1 cellular context compared by ENCODE assay signal in the genomic region with DNA sequence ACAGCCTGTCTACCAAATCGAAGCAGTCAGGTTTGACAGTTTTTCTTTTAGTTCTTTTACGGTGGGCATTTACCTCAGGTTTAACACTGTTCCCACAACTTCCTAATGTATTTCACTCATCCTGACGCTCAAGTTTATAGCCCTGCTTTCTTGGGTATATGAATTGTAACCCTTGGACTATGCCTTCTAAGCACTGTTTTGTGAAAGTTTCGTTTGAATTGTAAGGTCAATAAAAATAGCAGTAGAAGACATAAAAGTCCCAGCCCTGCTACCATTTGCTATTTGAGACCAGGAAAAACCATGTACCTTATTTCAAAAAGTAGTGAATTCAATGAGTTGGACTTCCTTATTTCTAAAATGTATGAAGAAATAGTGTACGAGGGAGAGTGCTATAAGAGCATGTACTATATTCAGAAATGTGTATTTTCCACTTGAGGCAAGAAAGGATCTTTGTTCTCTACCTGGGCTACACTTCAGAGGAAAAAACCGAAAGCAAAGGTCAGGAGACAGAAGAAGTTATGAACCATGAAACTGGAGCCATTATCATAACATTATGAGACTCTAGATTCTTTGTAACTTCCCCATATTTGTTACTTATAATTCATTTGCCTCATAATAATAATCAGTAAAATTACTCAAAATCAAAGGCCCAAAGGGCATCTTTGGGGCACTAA.
TF ChIP-seq lines count a peak whose summit lies in the region.

No MANE protein-coding gene starts in this region.

TF ChIP-seq in K562, 482 proteins besides CTCF, POLR2A, EP300 and RAD21:
- TF ChIP-seq, protein P1, sequence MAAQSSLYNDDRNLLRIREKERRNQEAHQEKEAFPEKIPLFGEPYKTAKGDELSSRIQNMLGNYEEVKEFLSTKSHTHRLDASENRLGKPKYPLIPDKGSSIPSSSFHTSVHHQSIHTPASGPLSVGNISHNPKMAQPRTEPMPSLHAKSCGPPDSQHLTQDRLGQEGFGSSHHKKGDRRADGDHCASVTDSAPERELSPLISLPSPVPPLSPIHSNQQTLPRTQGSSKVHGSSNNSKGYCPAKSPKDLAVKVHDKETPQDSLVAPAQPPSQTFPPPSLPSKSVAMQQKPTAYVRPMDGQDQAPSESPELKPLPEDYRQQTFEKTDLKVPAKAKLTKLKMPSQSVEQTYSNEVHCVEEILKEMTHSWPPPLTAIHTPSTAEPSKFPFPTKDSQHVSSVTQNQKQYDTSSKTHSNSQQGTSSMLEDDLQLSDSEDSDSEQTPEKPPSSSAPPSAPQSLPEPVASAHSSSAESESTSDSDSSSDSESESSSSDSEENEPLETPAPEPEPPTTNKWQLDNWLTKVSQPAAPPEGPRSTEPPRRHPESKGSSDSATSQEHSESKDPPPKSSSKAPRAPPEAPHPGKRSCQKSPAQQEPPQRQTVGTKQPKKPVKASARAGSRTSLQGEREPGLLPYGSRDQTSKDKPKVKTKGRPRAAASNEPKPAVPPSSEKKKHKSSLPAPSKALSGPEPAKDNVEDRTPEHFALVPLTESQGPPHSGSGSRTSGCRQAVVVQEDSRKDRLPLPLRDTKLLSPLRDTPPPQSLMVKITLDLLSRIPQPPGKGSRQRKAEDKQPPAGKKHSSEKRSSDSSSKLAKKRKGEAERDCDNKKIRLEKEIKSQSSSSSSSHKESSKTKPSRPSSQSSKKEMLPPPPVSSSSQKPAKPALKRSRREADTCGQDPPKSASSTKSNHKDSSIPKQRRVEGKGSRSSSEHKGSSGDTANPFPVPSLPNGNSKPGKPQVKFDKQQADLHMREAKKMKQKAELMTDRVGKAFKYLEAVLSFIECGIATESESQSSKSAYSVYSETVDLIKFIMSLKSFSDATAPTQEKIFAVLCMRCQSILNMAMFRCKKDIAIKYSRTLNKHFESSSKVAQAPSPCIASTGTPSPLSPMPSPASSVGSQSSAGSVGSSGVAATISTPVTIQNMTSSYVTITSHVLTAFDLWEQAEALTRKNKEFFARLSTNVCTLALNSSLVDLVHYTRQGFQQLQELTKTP (IDR thresholded peaks at IDR 0.05; ENCODE audit: low read depth in 1 of 2, partially characterized antibody in 2 of 2), result no peak
- TF ChIP-seq MECOM (CRISPR knock-in tag; IDR thresholded peaks at IDR 0.05) (no peak), MAZ (CRISPR knock-in tag; conservative IDR thresholded peaks at IDR 0.05 in 1 of 2, IDR thresholded peaks at IDR 0.05 in 1 of 2) (0 out of 4 replicates have a peak, but pooled peaks of 1 of the 2 experiments have one; percentile 24), DNMT1 (IDR thresholded peaks at IDR 0.05) (no peak), MCM5 (IDR thresholded peaks at IDR 0.05; ENCODE audit: low read depth) (no peak), ZFP36 (IDR thresholded peaks at IDR 0.05; ENCODE audit: low read depth, low read length, partially characterized antibody) (no peak), EP400 (IDR thresholded peaks at IDR 0.05) (0 out of 2 replicates have a peak, but pooled peaks have one; percentile 9), CEBPB (tag; IDR thresholded peaks at IDR 0.05) (no peak), CEBPG (CRISPR knock-in tag; IDR thresholded peaks at IDR 0.05) (no peak), CEBPG (tag; conservative IDR thresholded peaks at IDR 0.05 in 1 of 2, IDR thresholded peaks at IDR 0.05 in 1 of 2) (0 out of 4 replicates have a peak, but pooled peaks of 1 of the 2 experiments have one; percentile 24), ILK (tag; IDR thresholded peaks at IDR 0.05; ENCODE audit: borderline replicate concordance, low read depth) (no peak), ZNF143 (CRISPR knock-in tag; IDR thresholded peaks at IDR 0.05) (no peak), TEAD1 (CRISPR knock-in tag; IDR thresholded peaks at IDR 0.05) (no peak)
- TF ChIP-seq, protein P2, sequence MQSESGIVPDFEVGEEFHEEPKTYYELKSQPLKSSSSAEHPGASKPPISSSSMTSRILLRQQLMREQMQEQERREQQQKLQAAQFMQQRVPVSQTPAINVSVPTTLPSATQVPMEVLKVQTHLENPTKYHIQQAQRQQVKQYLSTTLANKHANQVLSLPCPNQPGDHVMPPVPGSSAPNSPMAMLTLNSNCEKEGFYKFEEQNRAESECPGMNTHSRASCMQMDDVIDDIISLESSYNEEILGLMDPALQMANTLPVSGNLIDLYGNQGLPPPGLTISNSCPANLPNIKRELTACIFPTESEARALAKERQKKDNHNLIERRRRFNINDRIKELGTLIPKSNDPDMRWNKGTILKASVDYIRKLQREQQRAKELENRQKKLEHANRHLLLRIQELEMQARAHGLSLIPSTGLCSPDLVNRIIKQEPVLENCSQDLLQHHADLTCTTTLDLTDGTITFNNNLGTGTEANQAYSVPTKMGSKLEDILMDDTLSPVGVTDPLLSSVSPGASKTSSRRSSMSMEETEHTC (IDR thresholded peaks at IDR 0.05), result no peak
- TF ChIP-seq, protein P3, sequence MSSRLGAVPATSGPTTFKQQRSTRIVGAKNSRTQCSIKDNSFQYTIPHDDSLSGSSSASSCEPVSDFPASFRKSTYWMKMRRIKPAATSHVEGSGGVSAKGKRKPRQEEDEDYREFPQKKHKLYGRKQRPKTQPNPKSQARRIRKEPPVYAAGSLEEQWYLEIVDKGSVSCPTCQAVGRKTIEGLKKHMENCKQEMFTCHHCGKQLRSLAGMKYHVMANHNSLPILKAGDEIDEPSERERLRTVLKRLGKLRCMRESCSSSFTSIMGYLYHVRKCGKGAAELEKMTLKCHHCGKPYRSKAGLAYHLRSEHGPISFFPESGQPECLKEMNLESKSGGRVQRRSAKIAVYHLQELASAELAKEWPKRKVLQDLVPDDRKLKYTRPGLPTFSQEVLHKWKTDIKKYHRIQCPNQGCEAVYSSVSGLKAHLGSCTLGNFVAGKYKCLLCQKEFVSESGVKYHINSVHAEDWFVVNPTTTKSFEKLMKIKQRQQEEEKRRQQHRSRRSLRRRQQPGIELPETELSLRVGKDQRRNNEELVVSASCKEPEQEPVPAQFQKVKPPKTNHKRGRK (tag; IDR thresholded peaks at IDR 0.05), result no peak
- TF ChIP-seq, protein P4, sequence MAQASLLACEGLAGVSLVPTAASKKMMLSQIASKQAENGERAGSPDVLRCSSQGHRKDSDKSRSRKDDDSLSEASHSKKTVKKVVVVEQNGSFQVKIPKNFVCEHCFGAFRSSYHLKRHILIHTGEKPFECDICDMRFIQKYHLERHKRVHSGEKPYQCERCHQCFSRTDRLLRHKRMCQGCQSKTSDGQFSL (CRISPR knock-in tag; IDR thresholded peaks at IDR 0.05), result no peak
- TF ChIP-seq, protein P4 (tag; IDR thresholded peaks at IDR 0.05), result 0 out of 4 replicates have a peak, but pooled peaks of 1 of the 2 experiments have one; percentile 21
- TF ChIP-seq, protein P5, sequence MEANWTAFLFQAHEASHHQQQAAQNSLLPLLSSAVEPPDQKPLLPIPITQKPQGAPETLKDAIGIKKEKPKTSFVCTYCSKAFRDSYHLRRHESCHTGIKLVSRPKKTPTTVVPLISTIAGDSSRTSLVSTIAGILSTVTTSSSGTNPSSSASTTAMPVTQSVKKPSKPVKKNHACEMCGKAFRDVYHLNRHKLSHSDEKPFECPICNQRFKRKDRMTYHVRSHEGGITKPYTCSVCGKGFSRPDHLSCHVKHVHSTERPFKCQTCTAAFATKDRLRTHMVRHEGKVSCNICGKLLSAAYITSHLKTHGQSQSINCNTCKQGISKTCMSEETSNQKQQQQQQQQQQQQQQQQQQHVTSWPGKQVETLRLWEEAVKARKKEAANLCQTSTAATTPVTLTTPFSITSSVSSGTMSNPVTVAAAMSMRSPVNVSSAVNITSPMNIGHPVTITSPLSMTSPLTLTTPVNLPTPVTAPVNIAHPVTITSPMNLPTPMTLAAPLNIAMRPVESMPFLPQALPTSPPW (CRISPR knock-in tag; IDR thresholded peaks at IDR 0.05), result no peak
- TF ChIP-seq, protein P6, sequence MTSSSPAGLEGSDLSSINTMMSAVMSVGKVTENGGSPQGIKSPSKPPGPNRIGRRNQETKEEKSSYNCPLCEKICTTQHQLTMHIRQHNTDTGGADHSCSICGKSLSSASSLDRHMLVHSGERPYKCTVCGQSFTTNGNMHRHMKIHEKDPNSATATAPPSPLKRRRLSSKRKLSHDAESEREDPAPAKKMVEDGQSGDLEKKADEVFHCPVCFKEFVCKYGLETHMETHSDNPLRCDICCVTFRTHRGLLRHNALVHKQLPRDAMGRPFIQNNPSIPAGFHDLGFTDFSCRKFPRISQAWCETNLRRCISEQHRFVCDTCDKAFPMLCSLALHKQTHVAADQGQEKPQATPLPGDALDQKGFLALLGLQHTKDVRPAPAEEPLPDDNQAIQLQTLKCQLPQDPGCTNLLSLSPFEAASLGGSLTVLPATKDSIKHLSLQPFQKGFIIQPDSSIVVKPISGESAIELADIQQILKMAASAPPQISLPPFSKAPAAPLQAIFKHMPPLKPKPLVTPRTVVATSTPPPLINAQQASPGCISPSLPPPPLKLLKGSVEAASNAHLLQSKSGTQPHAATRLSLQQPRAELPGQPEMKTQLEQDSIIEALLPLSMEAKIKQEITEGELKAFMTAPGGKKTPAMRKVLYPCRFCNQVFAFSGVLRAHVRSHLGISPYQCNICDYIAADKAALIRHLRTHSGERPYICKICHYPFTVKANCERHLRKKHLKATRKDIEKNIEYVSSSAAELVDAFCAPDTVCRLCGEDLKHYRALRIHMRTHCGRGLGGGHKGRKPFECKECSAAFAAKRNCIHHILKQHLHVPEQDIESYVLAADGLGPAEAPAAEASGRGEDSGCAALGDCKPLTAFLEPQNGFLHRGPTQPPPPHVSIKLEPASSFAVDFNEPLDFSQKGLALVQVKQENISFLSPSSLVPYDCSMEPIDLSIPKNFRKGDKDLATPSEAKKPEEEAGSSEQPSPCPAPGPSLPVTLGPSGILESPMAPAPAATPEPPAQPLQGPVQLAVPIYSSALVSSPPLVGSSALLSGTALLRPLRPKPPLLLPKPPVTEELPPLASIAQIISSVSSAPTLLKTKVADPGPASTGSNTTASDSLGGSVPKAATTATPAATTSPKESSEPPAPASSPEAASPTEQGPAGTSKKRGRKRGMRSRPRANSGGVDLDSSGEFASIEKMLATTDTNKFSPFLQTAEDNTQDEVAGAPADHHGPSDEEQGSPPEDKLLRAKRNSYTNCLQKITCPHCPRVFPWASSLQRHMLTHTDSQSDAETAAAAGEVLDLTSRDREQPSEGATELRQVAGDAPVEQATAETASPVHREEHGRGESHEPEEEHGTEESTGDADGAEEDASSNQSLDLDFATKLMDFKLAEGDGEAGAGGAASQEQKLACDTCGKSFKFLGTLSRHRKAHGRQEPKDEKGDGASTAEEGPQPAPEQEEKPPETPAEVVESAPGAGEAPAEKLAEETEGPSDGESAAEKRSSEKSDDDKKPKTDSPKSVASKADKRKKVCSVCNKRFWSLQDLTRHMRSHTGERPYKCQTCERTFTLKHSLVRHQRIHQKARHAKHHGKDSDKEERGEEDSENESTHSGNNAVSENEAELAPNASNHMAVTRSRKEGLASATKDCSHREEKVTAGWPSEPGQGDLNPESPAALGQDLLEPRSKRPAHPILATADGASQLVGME (CRISPR knock-in tag; IDR thresholded peaks at IDR 0.05), result no peak
- TF ChIP-seq, protein P7, sequence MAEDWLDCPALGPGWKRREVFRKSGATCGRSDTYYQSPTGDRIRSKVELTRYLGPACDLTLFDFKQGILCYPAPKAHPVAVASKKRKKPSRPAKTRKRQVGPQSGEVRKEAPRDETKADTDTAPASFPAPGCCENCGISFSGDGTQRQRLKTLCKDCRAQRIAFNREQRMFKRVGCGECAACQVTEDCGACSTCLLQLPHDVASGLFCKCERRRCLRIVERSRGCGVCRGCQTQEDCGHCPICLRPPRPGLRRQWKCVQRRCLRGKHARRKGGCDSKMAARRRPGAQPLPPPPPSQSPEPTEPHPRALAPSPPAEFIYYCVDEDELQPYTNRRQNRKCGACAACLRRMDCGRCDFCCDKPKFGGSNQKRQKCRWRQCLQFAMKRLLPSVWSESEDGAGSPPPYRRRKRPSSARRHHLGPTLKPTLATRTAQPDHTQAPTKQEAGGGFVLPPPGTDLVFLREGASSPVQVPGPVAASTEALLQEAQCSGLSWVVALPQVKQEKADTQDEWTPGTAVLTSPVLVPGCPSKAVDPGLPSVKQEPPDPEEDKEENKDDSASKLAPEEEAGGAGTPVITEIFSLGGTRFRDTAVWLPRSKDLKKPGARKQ (CRISPR knock-in tag; IDR thresholded peaks at IDR 0.05), result no peak
- TF ChIP-seq, protein P8, sequence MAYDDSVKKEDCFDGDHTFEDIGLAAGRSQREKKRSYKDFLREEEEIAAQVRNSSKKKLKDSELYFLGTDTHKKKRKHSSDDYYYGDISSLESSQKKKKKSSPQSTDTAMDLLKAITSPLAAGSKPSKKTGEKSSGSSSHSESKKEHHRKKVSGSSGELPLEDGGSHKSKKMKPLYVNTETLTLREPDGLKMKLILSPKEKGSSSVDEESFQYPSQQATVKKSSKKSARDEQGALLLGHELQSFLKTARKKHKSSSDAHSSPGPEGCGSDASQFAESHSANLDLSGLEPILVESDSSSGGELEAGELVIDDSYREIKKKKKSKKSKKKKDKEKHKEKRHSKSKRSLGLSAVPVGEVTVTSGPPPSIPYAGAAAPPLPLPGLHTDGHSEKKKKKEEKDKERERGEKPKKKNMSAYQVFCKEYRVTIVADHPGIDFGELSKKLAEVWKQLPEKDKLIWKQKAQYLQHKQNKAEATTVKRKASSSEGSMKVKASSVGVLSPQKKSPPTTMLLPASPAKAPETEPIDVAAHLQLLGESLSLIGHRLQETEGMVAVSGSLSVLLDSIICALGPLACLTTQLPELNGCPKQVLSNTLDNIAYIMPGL (CRISPR knock-in tag; IDR thresholded peaks at IDR 0.05), result no peak
- TF ChIP-seq, protein P9, sequence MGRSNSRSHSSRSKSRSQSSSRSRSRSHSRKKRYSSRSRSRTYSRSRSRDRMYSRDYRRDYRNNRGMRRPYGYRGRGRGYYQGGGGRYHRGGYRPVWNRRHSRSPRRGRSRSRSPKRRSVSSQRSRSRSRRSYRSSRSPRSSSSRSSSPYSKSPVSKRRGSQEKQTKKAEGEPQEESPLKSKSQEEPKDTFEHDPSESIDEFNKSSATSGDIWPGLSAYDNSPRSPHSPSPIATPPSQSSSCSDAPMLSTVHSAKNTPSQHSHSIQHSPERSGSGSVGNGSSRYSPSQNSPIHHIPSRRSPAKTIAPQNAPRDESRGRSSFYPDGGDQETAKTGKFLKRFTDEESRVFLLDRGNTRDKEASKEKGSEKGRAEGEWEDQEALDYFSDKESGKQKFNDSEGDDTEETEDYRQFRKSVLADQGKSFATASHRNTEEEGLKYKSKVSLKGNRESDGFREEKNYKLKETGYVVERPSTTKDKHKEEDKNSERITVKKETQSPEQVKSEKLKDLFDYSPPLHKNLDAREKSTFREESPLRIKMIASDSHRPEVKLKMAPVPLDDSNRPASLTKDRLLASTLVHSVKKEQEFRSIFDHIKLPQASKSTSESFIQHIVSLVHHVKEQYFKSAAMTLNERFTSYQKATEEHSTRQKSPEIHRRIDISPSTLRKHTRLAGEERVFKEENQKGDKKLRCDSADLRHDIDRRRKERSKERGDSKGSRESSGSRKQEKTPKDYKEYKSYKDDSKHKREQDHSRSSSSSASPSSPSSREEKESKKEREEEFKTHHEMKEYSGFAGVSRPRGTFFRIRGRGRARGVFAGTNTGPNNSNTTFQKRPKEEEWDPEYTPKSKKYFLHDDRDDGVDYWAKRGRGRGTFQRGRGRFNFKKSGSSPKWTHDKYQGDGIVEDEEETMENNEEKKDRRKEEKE (IDR thresholded peaks at IDR 0.05; ENCODE audit: borderline replicate concordance in 1 of 2, control insufficient read depth in 1 of 2, low read depth in 2 of 2, low read length in 1 of 2), result no peak
- TF ChIP-seq, protein P10, sequence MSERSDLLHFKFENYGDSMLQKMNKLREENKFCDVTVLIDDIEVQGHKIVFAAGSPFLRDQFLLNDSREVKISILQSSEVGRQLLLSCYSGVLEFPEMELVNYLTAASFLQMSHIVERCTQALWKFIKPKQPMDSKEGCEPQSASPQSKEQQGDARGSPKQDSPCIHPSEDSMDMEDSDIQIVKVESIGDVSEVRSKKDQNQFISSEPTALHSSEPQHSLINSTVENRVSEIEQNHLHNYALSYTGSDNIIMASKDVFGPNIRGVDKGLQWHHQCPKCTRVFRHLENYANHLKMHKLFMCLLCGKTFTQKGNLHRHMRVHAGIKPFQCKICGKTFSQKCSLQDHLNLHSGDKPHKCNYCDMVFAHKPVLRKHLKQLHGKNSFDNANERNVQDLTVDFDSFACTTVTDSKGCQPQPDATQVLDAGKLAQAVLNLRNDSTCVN (CRISPR knock-in tag; IDR thresholded peaks at IDR 0.05), result no peak
